15 cellular contexts compared by ENCODE assay signal in genomic region chr10:114347191-114347739, GRCh38. TPM values are rescaled to one million over a fixed set of nuclear protein-coding genes. Genes with fewer than 3 reads are reported as not detected.
DNase-seq lines count a peak whose midpoint lies in the region; ATAC-seq and TF ChIP-seq lines count a peak whose summit lies in the region.
"Had no signal": no experiment of that assay in that cellular context is flagged by ENCODE, and none has a peak within 500 bp of the region (broad histone marks: within the 10 kb centered on the region; RNA-seq: fewer than 3 reads in every experiment).

No MANE protein-coding gene starts in this region.

- peaks cover 14 to 95% (median 69%) of the 10 kb centered on the region in 6 donors for H3K4me1 ChIP-seq in spleen
- peaks cover 2% of the 10 kb centered on the region; the same call in 1 of the 2 replicates for H3K4me1 ChIP-seq in SJCRH30

- DNase-seq in NK-92 treated with Interleukin-12 subunit alpha and Interleukin-12 subunit beta, amount 100 ng/mL, for 24 hours (lab: John Stamatoyannopoulos, UW): peak; percentile 47
- DNase-seq in NK-92 (lab: John Stamatoyannopoulos, UW; ENCODE audit: unreplicated experiment) (no peak), fibroblast of villous mesenchyme (ENCODE audit: low read depth) (peak; percentile 54), spleen (peak; percentile 8), SJCRH30 (no peak), superior temporal gyrus (ENCODE audit: extremely low spot score) (no peak)
- DNase-seq: 8988T; left colon; NCI-H1436 treated with DMSO at 0.1 percent for 48 hours; NCI-H774; PC-9; retina; stimulated activated naive CD4-positive, alpha-beta T cell had no signal

- ATAC-seq in HG02852 (IDR thresholded peaks at IDR 0.05; ENCODE audit: unreplicated experiment): peak; percentile 54
- no peak for ATAC-seq in HG02763 (IDR thresholded peaks at IDR 0.05; ENCODE audit: unreplicated experiment)
- ATAC-seq: left colon had no signal

- H3K4me3 ChIP-seq in fibroblast of villous mesenchyme (ENCODE audit: low read depth, low read length): no peak overlapping the region
- H3K4me3 ChIP-seq in spleen: no peak overlapping the region
- no peak overlapping the region for H3K4me3 ChIP-seq in SJCRH30
- H3K4me3 ChIP-seq: PC-9 had no signal

- no peaks in the 10 kb centered on the region for H3K9me3 ChIP-seq in spleen
- no peaks in the 10 kb centered on the region for H3K9me3 ChIP-seq in SJCRH30 (replicated peaks)

- H3K27me3 ChIP-seq in spleen (replicated peaks in 1 of 7) (no peaks in the 10 kb centered on the region), SJCRH30 (no peaks in the 10 kb centered on the region)

- 65 to 86% (median 75%) methylated on average over 5 of the region's 5 CpGs for WGBS in spleen, 5 donors

- intact Hi-C loops in spleen (cut with DNase I; ENCODE audit: low total_unique reads): no loop called here

- no peak for TF ChIP-seq POLR2A in spleen (IDR thresholded peaks at IDR 0.05)

- H3K36me3 ChIP-seq in spleen (no peaks in the 10 kb centered on the region), SJCRH30 (no peaks in the 10 kb centered on the region)

- TF ChIP-seq CTCF in fibroblast of villous mesenchyme (IDR thresholded peaks at IDR 0.05; ENCODE audit: insufficient read depth, low read depth, low read length): no peak
- no peak for TF ChIP-seq CTCF in spleen (IDR thresholded peaks at IDR 0.05 in 8 of 11, conservative IDR thresholded peaks at IDR 0.05 in 3 of 11)

- H3K27ac ChIP-seq in spleen (peak overlapping the region in 7 of 8 donors; percentile 79 to 91 (median 82)), SJCRH30 (no peak overlapping the region)
- H3K27ac ChIP-seq: PC-9 had no signal

RNA-seq across cellular contexts. Expression of gene AFAP1L2, which starts 57.0 kb away (rescaled TPM):
- total RNA-seq in fibroblast of villous mesenchyme (5.5 and 7.3 TPM in 2 replicates), spleen (100 to 1,000 TPM; 119 to 273 (median 191) TPM)
- 10 to 100 TPM; 18.3 to 71.5 (median 19.3) TPM for polyA plus RNA-seq in spleen
- 1.8 and 2.2 TPM in 2 replicates for total RNA-seq in SJCRH30 (2014; rRNA removed; shearing (Covaris generic))

Comparison
In these comparisons a context has a peak if more than half of its experiments do, and no peak if none do; other contexts are left out.
1. DNase-seq: peak in NK-92 treated with Interleukin-12 subunit alpha and Interleukin-12 subunit beta, amount 100 ng/mL, for 24 hours (single experiment), fibroblast of villous mesenchyme (single experiment) and spleen (single experiment); none in NK-92 (single experiment), SJCRH30 (0 of 2) and superior temporal gyrus (single experiment).
2. RNA of gene AFAP1L2, which starts 57.0 kb away (total RNA-seq): 119 to 273 TPM in spleen; 5.5 to 7.3 TPM in fibroblast of villous mesenchyme and 1.8 to 2.2 TPM in SJCRH30; every median in the first group is over 10 times any median in the second.